10 cellular contexts compared by ENCODE assay signal in the genomic region with DNA sequence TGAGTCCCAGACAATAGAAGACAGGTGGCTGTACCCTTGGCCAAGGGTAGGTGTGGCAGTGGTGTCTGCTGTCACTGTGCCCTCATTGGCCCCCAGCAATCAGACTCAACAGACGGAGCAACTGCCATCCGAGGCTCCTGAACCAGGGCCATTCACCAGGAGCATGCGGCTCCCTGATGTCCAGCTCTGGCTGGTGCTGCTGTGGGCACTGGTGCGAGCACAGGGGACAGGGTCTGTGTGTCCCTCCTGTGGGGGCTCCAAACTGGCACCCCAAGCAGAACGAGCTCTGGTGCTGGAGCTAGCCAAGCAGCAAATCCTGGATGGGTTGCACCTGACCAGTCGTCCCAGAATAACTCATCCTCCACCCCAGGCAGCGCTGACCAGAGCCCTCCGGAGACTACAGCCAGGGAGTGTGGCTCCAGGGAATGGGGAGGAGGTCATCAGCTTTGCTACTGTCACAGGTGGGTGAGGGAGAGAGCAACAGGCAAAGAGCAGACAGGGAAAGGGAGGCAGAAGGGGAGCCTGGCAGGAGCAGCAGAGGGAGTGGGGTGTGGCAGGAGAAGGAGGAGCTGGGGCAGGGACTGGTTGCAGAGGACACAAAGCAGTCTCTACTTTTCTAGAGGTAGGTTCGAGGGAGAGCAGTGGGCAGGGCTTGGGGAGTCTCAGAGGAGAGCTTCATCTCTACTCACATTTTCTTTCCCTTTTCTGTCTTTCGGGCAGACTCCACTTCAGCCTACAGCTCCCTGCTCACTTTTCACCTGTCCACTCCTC. TPM values are rescaled to one million over a fixed set of nuclear protein-coding genes. Genes with fewer than 3 reads are reported as not detected.
A peak's percentile ranks its signal among the peaks of the same experiment; 100 is the strongest.
DNase-seq lines count a peak whose midpoint lies in the region; ATAC-seq, FAIRE-seq and TF ChIP-seq lines count a peak whose summit lies in the region.
"Had no signal": no experiment of that assay in that cellular context is flagged by ENCODE, and none has a peak within 500 bp of the region (broad histone marks: within the 10 kb centered on the region; RNA-seq: fewer than 3 reads in every experiment).

No MANE protein-coding gene starts in this region.

- TF ChIP-seq POLR2A in GM12891 (IDR thresholded peaks at IDR 0.05; ENCODE audit: low read depth, low read length), result no peak

- H3K36me3 Mint-ChIP-seq in activated naive CD4-positive, alpha-beta T cell treated with anti-CD3 and anti-CD28 coated beads, Interleukin-2, amount 50 U/mL, for 24 hours, result no peaks in the 10 kb centered on the region

- H3K9me2 ChIP-seq in hepatocyte (replicated peaks; ENCODE audit: insufficient read depth), result no peaks in the 10 kb centered on the region

- 63% methylated on average over 10 of the region's 10 CpGs for WGBS in hepatocyte (ENCODE audit: low lambda C conversion rate, missing lambda C conversion rate)

- H3K27ac ChIP-seq in RWPE1 (peak overlapping the region; percentile 97), hepatocyte (peak overlapping the region; percentile 91), thoracic aorta (no peak overlapping the region)

- no peak overlapping the region for H2AFZ ChIP-seq in hepatocyte

- H3K4me3 Mint-ChIP-seq in activated naive CD4-positive, alpha-beta T cell treated with anti-CD3 and anti-CD28 coated beads, Interleukin-2, amount 50 U/mL, for 24 hours, result peak overlapping the region; percentile 51

- H3K4me3 ChIP-seq in hepatocyte (no peak overlapping the region), thoracic aorta (peak overlapping the region; percentile 22)

- H3K27me3 ChIP-seq in hepatocyte, result no peaks in the 10 kb centered on the region
- H3K27me3 ChIP-seq in thoracic aorta (replicated peaks; ENCODE audit: insufficient read depth), result no peaks in the 10 kb centered on the region

- H3K4me1 Mint-ChIP-seq in activated naive CD4-positive, alpha-beta T cell treated with anti-CD3 and anti-CD28 coated beads, Interleukin-2, amount 50 U/mL, for 24 hours, result peaks cover 26% of the 10 kb centered on the region

- no peaks in the 10 kb centered on the region for H3K9me3 ChIP-seq in hepatocyte (ENCODE audit: low read depth)
- no peaks in the 10 kb centered on the region for H3K9me3 ChIP-seq in thoracic aorta

- H3K27me3 Mint-ChIP-seq in activated naive CD4-positive, alpha-beta T cell treated with anti-CD3 and anti-CD28 coated beads, Interleukin-2, amount 50 U/mL, for 24 hours, result peaks cover 2% of the 10 kb centered on the region

- CTCF ChIA-PET in RWPE1 (lab: Yijun Ruan, JAX), result interaction anchor here (0.5 to 1.4 kb wide), 5 partner anchors 61 to 241 kb away, joined by 3 to 4 read pairs (median 3); no protein-coding TSS in a partner anchor

- no peaks in the 10 kb centered on the region for H4K20me1 ChIP-seq in hepatocyte (ENCODE audit: insufficient read depth, poor library complexity, severe bottlenecking)

- no peak for FAIRE-seq in GM12891 (lab: Jason Lieb, UNC)

- peaks cover 48% of the 10 kb centered on the region for H3K4me1 ChIP-seq in hepatocyte (ENCODE audit: insufficient read depth)
- H3K4me1 ChIP-seq in thoracic aorta (ENCODE audit: control insufficient read depth in 1 of 2, low read depth in 2 of 2), result peaks cover 12 to 37% of the 10 kb centered on the region in 2 donors

- POLR2A ChIA-PET in RWPE1 (lab: Yijun Ruan, JAX; ENCODE audit: low non-redundant PET), result no interaction called here

- DNase-seq in activated naive CD4-positive, alpha-beta T cell treated with anti-CD3 and anti-CD28 coated beads, Interleukin-2, amount 50 U/mL, for 16 hours, result no peak
- no peak for DNase-seq in RWPE1 (ENCODE audit: low spot score)
- no peak for DNase-seq in hepatocyte (ENCODE audit: low spot score)
- no peak for DNase-seq in thoracic aorta (ENCODE audit: low spot score)
- no peak for DNase-seq in GM12891 (ENCODE audit: insufficient read length, low spot score)

- H3K4me2 ChIP-seq in hepatocyte, result peak overlapping the region; percentile 65

- H3K79me2 ChIP-seq in hepatocyte, result no peaks in the 10 kb centered on the region

- TF ChIP-seq CTCF in RWPE1 (conservative IDR thresholded peaks at IDR 0.05; ENCODE audit: low read depth) (no peak), hepatocyte (IDR thresholded peaks at IDR 0.05; ENCODE audit: poor library complexity) (no peak), thoracic aorta (IDR thresholded peaks at IDR 0.05) (no peak)

- no peaks in the 10 kb centered on the region for H3K9me3 Mint-ChIP-seq in activated naive CD4-positive, alpha-beta T cell treated with anti-CD3 and anti-CD28 coated beads, Interleukin-2, amount 50 U/mL, for 24 hours

- ATAC-seq in thoracic aorta (ENCODE audit: insufficient number of reproducible peaks, low FRiP score, low read depth) (no peak), HG03432 (IDR thresholded peaks at IDR 0.05; ENCODE audit: unreplicated experiment) (no peak), GM19397 (IDR thresholded peaks at IDR 0.05; ENCODE audit: unreplicated experiment) (no peak)

- peak overlapping the region; percentile 35 for H3K27ac Mint-ChIP-seq in activated naive CD4-positive, alpha-beta T cell treated with anti-CD3 and anti-CD28 coated beads, Interleukin-2, amount 50 U/mL, for 24 hours

- H3K36me3 ChIP-seq in hepatocyte (replicated peaks; ENCODE audit: insufficient read depth, low read depth) (no peaks in the 10 kb centered on the region), thoracic aorta (no peaks in the 10 kb centered on the region)

TF ChIP-seq in GM12891, 5 proteins besides CTCF, POLR2A, EP300 and RAD21:
- TF ChIP-seq POLR2AphosphoS5 (IDR thresholded peaks at IDR 0.05; ENCODE audit: low read depth, low read length), result no peak

RNA-seq across cellular contexts. Expression of a gene that starts 0.5 kb away (rescaled TPM):
- total RNA-seq in hepatocyte (44.2 and 45.9 TPM in 2 replicates), thoracic aorta (not detected)
- 6.1 and 15.1 TPM in 2 replicates for polyA plus RNA-seq in hepatocyte
- polyA plus RNA-seq in GM12891 (2012; ENCODE audit: low read depth, missing spikeins), result 0.41 TPM
- polyA plus RNA-seq: adipose tissue had no signal

RNA-seq across cellular contexts. Expression of a gene that starts 4.0 kb away (rescaled TPM):
- total RNA-seq in hepatocyte (5.9 and 7.6 TPM in 2 replicates), thoracic aorta (10 to 100 TPM in 1 of 2 donors, 1 to 10 TPM in 1; 1.7 to 13.0 TPM)
- 5.1 and 6.0 TPM in 2 replicates for polyA plus RNA-seq in hepatocyte
- 0.42 TPM for polyA plus RNA-seq in GM12891 (2012; ENCODE audit: low read depth, missing spikeins)

RNA-seq across cellular contexts. Expression of a gene that starts 21.0 kb away (rescaled TPM):
- 1.3 and 1.8 TPM in 2 replicates for total RNA-seq in hepatocyte
- polyA plus RNA-seq in hepatocyte, result 1.5 and 3.4 TPM in 2 replicates
- not detected for total RNA-seq in thoracic aorta
- 0.15 TPM for polyA plus RNA-seq in GM12891 (2012; ENCODE audit: low read depth, missing spikeins)
- total RNA-seq: renal cortical epithelial cell had no signal

RNA-seq across cellular contexts. Expression of a gene that starts 24.1 kb away (rescaled TPM):
- total RNA-seq in hepatocyte, result 0.44 and 2.0 TPM in 2 replicates
- polyA plus RNA-seq in hepatocyte, result 2.2 and 3.6 TPM in 2 replicates
- total RNA-seq in thoracic aorta, result 10 to 100 TPM; 32.0 to 32.5 TPM
- polyA plus RNA-seq in GM12891 (2012; ENCODE audit: low read depth, missing spikeins), result 71.0 TPM
- total RNA-seq: renal cortical epithelial cell had no signal

RNA-seq across cellular contexts. Expression of a gene that starts 24.7 kb away (rescaled TPM):
- total RNA-seq in hepatocyte, result 22.8 and 28.7 TPM in 2 replicates
- 13.4 and 17.1 TPM in 2 replicates for polyA plus RNA-seq in hepatocyte
- total RNA-seq in thoracic aorta, result 10 to 100 TPM; 26.5 to 62.4 TPM
- 13.3 TPM for polyA plus RNA-seq in GM12891 (2012; ENCODE audit: low read depth, missing spikeins)

Comparison
In these comparisons a context has a peak if more than half of its experiments do, and no peak if none do; other contexts are left out.
1. H3K27ac ChIP-seq: peak in RWPE1 (single experiment) and hepatocyte (single experiment); none in thoracic aorta (0 of 2).
2. RNA of a gene that starts 0.5 kb away (total RNA-seq): 44.2 to 45.9 TPM in hepatocyte; not detected in thoracic aorta; every median in the first group is over 10 times any median in the second.